In genomic region chr3:32467333-32468070, GRCh38 we compare ENCODE assay signal across 7 cellular contexts. TPM values are rescaled to one million over a fixed set of nuclear protein-coding genes. Genes with fewer than 3 reads are reported as not detected.
DNase-seq lines count a peak whose midpoint lies in the region; ATAC-seq and TF ChIP-seq lines count a peak whose summit lies in the region.

No MANE protein-coding gene starts in this region.

- no peaks in the 10 kb centered on the region for H3K9me3 Mint-ChIP-seq in central memory CD8-positive, alpha-beta T cell

- DNase-seq in GM13977 (ENCODE audit: low spot score) (peak; percentile 84), NCI-H2081 (lab: John Stamatoyannopoulos, UW) (peak; percentile 23 to 65), left colon (peak; percentile 42 to 80)
- peak; percentile 63 to 73 for DNase-seq in central memory CD8-positive, alpha-beta T cell (ENCODE audit: low spot score in 2 of 2)
- DNase-seq in stimulated activated CD4-positive, alpha-beta T cell treated with anti-CD3 and anti-CD28 coated beads, Interleukin-1b, Interleukin-23, amount 100 ng/mL, for 24 hours (ENCODE audit: low read depth in 4 of 4, low spot score in 1 of 4) = peak; percentile 52 to 67 (median 59)

- H3K4me1 Mint-ChIP-seq in central memory CD8-positive, alpha-beta T cell = peaks cover 54% of the 10 kb centered on the region

- TF ChIP-seq CTCF in GM13977 (IDR thresholded peaks at IDR 0.05; ENCODE audit: extremely low read depth, insufficient read depth, missing control alignments) = peak; percentile 99

- no peaks in the 10 kb centered on the region for H3K27me3 Mint-ChIP-seq in central memory CD8-positive, alpha-beta T cell

- in situ Hi-C loops in GM13977 (cut with MboI; ENCODE audit: low pct_unique_long_range_greater_than_20kb, low sequenced_read_pairs, unreplicated experiment) = no loop called here

- intact Hi-C loops in left colon (cut with DNase I, micrococcal nuclease) = loop anchor here in 1 of 2 donors (2.0 to 10.0 kb wide), 2 partner anchors 93 to 173 kb away; no protein-coding TSS in a partner anchor

- H3K4me3 Mint-ChIP-seq in central memory CD8-positive, alpha-beta T cell = peak overlapping the region; percentile 39

- peak overlapping the region; percentile 26 for H3K27ac Mint-ChIP-seq in central memory CD8-positive, alpha-beta T cell (ENCODE audit: low read depth)

- H3K36me3 Mint-ChIP-seq in central memory CD8-positive, alpha-beta T cell (ENCODE audit: insufficient read depth) = peaks cover 11% of the 10 kb centered on the region

- ATAC-seq in HG02678 (IDR thresholded peaks at IDR 0.05; ENCODE audit: unreplicated experiment) = peak; percentile 82
- peak; percentile 80 to 85 for ATAC-seq in activated CD4-positive, CD25-positive, alpha-beta regulatory T cell treated with anti-CD3 and anti-CD28 coated beads, Interleukin-2, amount 50 U/mL, for 24 hours
- ATAC-seq in central memory CD8-positive, alpha-beta T cell (replicated peaks; ENCODE audit: extremely low read depth, poor library complexity, severe bottlenecking) = peak; percentile 66
- peak; percentile 89 for ATAC-seq in left colon

RNA-seq across cellular contexts. Expression of gene CMTM6, which starts 35.1 kb away (rescaled TPM):
- total RNA-seq in left colon = 10 to 100 TPM; 61.3 to 66.7 TPM

Comparison
In these comparisons a context has a peak if more than half of its experiments do, and no peak if none do; other contexts are left out.
1. Peak in every context shown above with its lines: DNase-seq and ATAC-seq.